Comparison of ENCODE assay signal across 10 cellular contexts in the genomic region with DNA sequence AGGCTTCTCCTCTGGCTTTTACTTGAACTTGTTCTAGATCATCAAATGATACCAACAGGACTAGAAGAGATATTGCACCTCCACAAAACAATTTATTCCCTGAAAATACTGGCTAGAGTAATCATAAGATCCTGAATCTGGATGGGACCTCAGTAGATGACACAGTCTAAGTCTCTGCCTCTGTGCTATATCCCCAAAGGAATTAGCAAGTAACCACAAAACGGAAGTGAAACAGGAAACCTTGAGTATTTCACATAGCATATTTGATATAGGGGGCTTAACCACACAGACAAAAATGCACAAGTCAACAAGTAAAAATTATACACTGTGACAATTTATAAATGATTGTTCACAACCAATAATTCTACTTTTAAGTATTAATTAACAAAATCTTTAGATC.
A peak's percentile ranks its signal among the peaks of the same experiment; 100 is the strongest.
DNase-seq lines count a peak whose midpoint lies in the region; ATAC-seq and TF ChIP-seq lines count a peak whose summit lies in the region.
"Had no signal": no experiment of that assay in that cellular context is flagged by ENCODE, and none has a peak within 500 bp of the region (broad histone marks: within the 10 kb centered on the region; RNA-seq: fewer than 3 reads in every experiment).

No MANE protein-coding gene starts in this region.

- H3K36me3 ChIP-seq in H7 (replicated peaks; ENCODE audit: control insufficient read depth, insufficient read depth, low read length) (no peaks in the 10 kb centered on the region), prostate gland (no peaks in the 10 kb centered on the region)

- TF ChIP-seq CTCF in astrocyte of the spinal cord (IDR thresholded peaks at IDR 0.05; ENCODE audit: low read depth, low read length) (no peak), prostate gland (IDR thresholded peaks at IDR 0.05) (no peak)

- no peak overlapping the region for H3K4me3 ChIP-seq in Jurkat, Clone E6-1 (ENCODE audit: low read length)
- no peak overlapping the region for H3K4me3 ChIP-seq in astrocyte of the spinal cord (ENCODE audit: low read depth, low read length)
- H3K4me3 ChIP-seq in H7 (ENCODE audit: insufficient read depth, low read depth, low read length), result no peak overlapping the region
- H3K4me3 ChIP-seq in prostate gland, result no peak overlapping the region

- H3K27me3 ChIP-seq in H7 (ENCODE audit: control insufficient read depth, insufficient read depth, low read length) (no peaks in the 10 kb centered on the region), prostate gland (replicated peaks; ENCODE audit: insufficient read depth) (no peaks in the 10 kb centered on the region)

- peak; percentile 67 for ATAC-seq in GM21447 (IDR thresholded peaks at IDR 0.05; ENCODE audit: unreplicated experiment)
- ATAC-seq: naive thymus-derived CD8-positive, alpha-beta T cell had no signal

- no peak overlapping the region for H3K27ac ChIP-seq in prostate gland

- no peaks in the 10 kb centered on the region for H3K4me1 ChIP-seq in prostate gland (replicated peaks)

- intact Hi-C loops in prostate gland (cut with DNase I), result loop anchor here (10.0 kb wide), 1 partner anchor 62 kb away; no protein-coding TSS in a partner anchor

- WGBS in prostate gland, result 59% methylated on average over 1 of the region's 1 CpG

- no peak for TF ChIP-seq POLR2A in prostate gland (IDR thresholded peaks at IDR 0.05)

- DNase-seq in CD1c-positive myeloid dendritic cell (ENCODE audit: extremely low spot score) (peak; percentile 74), astrocyte of the spinal cord (ENCODE audit: low read depth, low spot score) (peak; percentile 61), H7 (no peak), prostate gland (ENCODE audit: low spot score) (no peak), HUDEP-2 (lab: John Stamatoyannopoulos, UW; ENCODE audit: unreplicated experiment in 76 of 76) (no peak), cerebellum (ENCODE audit: low spot score) (no peak)
- DNase-seq in Jurkat, Clone E6-1 (ENCODE audit: low read depth, low spot score), result peak; percentile 73
- DNase-seq: activated T-cell treated with anti-CD3 and anti-CD28 coated beads, Interleukin-2, amount 50 U/mL, for 1 hour; naive thymus-derived CD8-positive, alpha-beta T cell had no signal

- in situ Hi-C loops in astrocyte of the spinal cord (cut with HindIII; ENCODE audit: low sequenced_read_pairs), result no loop called here

- H3K9me3 ChIP-seq in prostate gland, result no peaks in the 10 kb centered on the region

Comparison
In these comparisons a context has a peak if more than half of its experiments do, and no peak if none do; other contexts are left out.
1. DNase-seq: peak in CD1c-positive myeloid dendritic cell (single experiment), Jurkat, Clone E6-1 (single experiment) and astrocyte of the spinal cord (single experiment); none in H7 (single experiment), prostate gland (single experiment), HUDEP-2 (0 of 76) and cerebellum (single experiment).